ENCODE assay signal across 32 cellular contexts in the genomic region with DNA sequence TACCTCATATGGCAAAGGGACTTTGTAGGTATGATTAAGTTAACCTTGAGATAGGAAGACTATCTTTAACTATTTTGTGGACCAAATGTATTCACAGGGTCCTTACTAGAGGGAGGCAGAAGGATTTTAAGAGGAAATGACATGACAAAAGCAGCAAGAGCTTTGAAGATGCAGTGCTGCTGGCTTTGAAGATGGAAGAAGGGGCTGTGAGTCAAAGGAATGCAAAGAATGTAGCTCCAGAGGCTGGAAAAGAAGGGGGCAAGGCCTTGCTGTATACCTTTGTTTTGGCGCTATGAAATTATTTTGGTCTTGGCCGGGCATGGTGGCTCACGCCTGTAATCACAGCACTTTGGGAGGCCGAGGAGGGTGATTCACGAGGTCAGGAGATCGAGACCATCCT. TPM values are rescaled to one million over a fixed set of nuclear protein-coding genes. Genes with fewer than 3 reads are reported as not detected.
A peak's percentile ranks its signal among the peaks of the same experiment; 100 is the strongest.
DNase-seq lines count a peak whose midpoint lies in the region; ATAC-seq and TF ChIP-seq lines count a peak whose summit lies in the region.
"Had no signal": no experiment of that assay in that cellular context is flagged by ENCODE, and none has a peak within 500 bp of the region (broad histone marks: within the 10 kb centered on the region; RNA-seq: fewer than 3 reads in every experiment).

No MANE protein-coding gene starts in this region.

- ATAC-seq in activated naive CD4-positive, alpha-beta T cell treated with anti-CD3 and anti-CD28 coated beads, Interleukin-2, amount 50 U/mL, for 72 hours: no peak
- no peak for ATAC-seq in GM21526 (IDR thresholded peaks at IDR 0.05; ENCODE audit: low FRiP score, unreplicated experiment)
- no peak for ATAC-seq in stimulated activated naive B cell treated with anti-CD40 and anti-IgM and Interleukin-4, amounts not matched to agents 10 μg/mL and 1 μg/mL and 100 μg/mL, for 72 hours (replicated peaks)
- ATAC-seq: activated CD8-positive, alpha-beta T cell treated with anti-CD3 and anti-CD28 coated beads for 36 hours; activated T-helper 17 cell treated with anti-CD3 and anti-CD28 coated beads, Interleukin-2, amount 50 U/mL, for 72 hours; left ventricle myocardium superior; naive thymus-derived CD8-positive, alpha-beta T cell; stimulated activated memory B cell treated with anti-CD40 and anti-IgM and Interleukin-4, amounts not matched to agents 10 μg/mL and 1 μg/mL and 100 μg/mL, for 72 hours had no signal

- H3K4me1 Mint-ChIP-seq in activated naive CD4-positive, alpha-beta T cell treated with anti-CD3 and anti-CD28 coated beads, Interleukin-2, amount 10 ng/mL, durations not matched to agents 7 days and 5 days: peaks cover 18% of the 10 kb centered on the region
- peaks cover 6 to 14% of the 10 kb centered on the region in 2 donors for H3K4me1 Mint-ChIP-seq in stimulated activated naive B cell treated with anti-CD40 and anti-IgM and Interleukin-4, amounts not matched to agents 10 μg/mL and 1 μg/mL and 100 μg/mL, for 72 hours

- H3K9me3 Mint-ChIP-seq in activated naive CD4-positive, alpha-beta T cell treated with anti-CD3 and anti-CD28 coated beads, Interleukin-2, amount 10 ng/mL, durations not matched to agents 7 days and 5 days: peaks cover 11% of the 10 kb centered on the region
- H3K9me3 Mint-ChIP-seq in activated naive CD4-positive, alpha-beta T cell treated with anti-CD3 and anti-CD28 coated beads, Interleukin-2, amount 50 U/mL, for 72 hours: peaks cover 10 to 12% of the 10 kb centered on the region in 2 donors
- peaks cover 9 to 12% of the 10 kb centered on the region in 2 donors for H3K9me3 Mint-ChIP-seq in stimulated activated naive B cell treated with anti-CD40 and anti-IgM and Interleukin-4, amounts not matched to agents 10 μg/mL and 1 μg/mL and 100 μg/mL, for 72 hours

- 34 to 74% methylated on average over 3 to 5 of the region's 6 CpGs for WGBS in mesodermal cell (ENCODE audit: insufficient coverage in 2 of 2), 2 experiments

- H3K4me3 ChIP-seq in fibroblast of the aortic adventitia (ENCODE audit: low read depth, low read length): no peak overlapping the region
- H3K4me3 ChIP-seq in mesodermal cell (ENCODE audit: extremely low read depth, insufficient read depth, low read length, poor library complexity, severe bottlenecking): no peak overlapping the region
- H3K4me3 ChIP-seq: breast epithelium, ovary, upper lobe of left lung had no signal

- CTCF ChIA-PET in activated naive CD4-positive, alpha-beta T cell treated with anti-CD3 and anti-CD28 coated beads, Interleukin-2, amount 10 ng/mL, durations not matched to agents 7 days and 5 days (lab: Charles Lee): no interaction called here

- peaks cover 3% of the 10 kb centered on the region for H3K27me3 Mint-ChIP-seq in activated naive CD4-positive, alpha-beta T cell treated with anti-CD3 and anti-CD28 coated beads, Interleukin-2, amount 10 ng/mL, durations not matched to agents 7 days and 5 days
- H3K27me3 Mint-ChIP-seq in stimulated activated naive B cell treated with anti-CD40 and anti-IgM and Interleukin-4, amounts not matched to agents 10 μg/mL and 1 μg/mL and 100 μg/mL, for 72 hours: peaks cover 13 to 16% of the 10 kb centered on the region in 2 donors
- H3K27me3 Mint-ChIP-seq: activated CD8-positive, alpha-beta T cell treated with anti-CD3 and anti-CD28 coated beads for 36 hours; activated T-helper 17 cell treated with anti-CD3 and anti-CD28 coated beads, Interleukin-2, amount 50 U/mL, for 72 hours; stimulated activated memory B cell treated with anti-CD40 and anti-IgM and Interleukin-4, amounts not matched to agents 10 μg/mL and 1 μg/mL and 100 μg/mL, for 72 hours had no signal

- peaks cover 13% of the 10 kb centered on the region for H3K9me3 ChIP-seq in mesodermal cell (ENCODE audit: control insufficient read depth, low read length)
- H3K9me3 ChIP-seq: breast epithelium, ovary, upper lobe of left lung had no signal

- peaks cover 7% of the 10 kb centered on the region for H3K4me1 ChIP-seq in mesodermal cell (ENCODE audit: control insufficient read depth, insufficient read depth, low read length, poor library complexity, severe bottlenecking)

- H3K4me3 Mint-ChIP-seq in activated naive CD4-positive, alpha-beta T cell treated with anti-CD3 and anti-CD28 coated beads, Interleukin-2, amount 10 ng/mL, durations not matched to agents 7 days and 5 days: no peak overlapping the region
- H3K4me3 Mint-ChIP-seq in stimulated activated naive B cell treated with anti-CD40 and anti-IgM and Interleukin-4, amounts not matched to agents 10 μg/mL and 1 μg/mL and 100 μg/mL, for 72 hours: no peak overlapping the region
- H3K4me3 Mint-ChIP-seq: activated CD8-positive, alpha-beta T cell treated with anti-CD3 and anti-CD28 coated beads for 36 hours; activated T-helper 17 cell treated with anti-CD3 and anti-CD28 coated beads, Interleukin-2, amount 50 U/mL, for 72 hours; naive thymus-derived CD8-positive, alpha-beta T cell; stimulated activated memory B cell treated with anti-CD40 and anti-IgM and Interleukin-4, amounts not matched to agents 10 μg/mL and 1 μg/mL and 100 μg/mL, for 72 hours; T-helper 2 cell treated with Interferon-gamma antibody and Interleukin-4, amounts not matched to agents 5 μg/mL and 100 μg/mL, for 36 hours had no signal

- no peak for DNase-seq in activated naive CD4-positive, alpha-beta T cell treated with anti-CD3 and anti-CD28 coated beads, Interleukin-2, amount 10 ng/mL, durations not matched to agents 7 days and 5 days
- no peak for DNase-seq in activated naive CD4-positive, alpha-beta T cell treated with anti-CD3 and anti-CD28 coated beads, Interleukin-2, amount 50 U/mL, for 72 hours (ENCODE audit: low spot score in 2 of 2)
- DNase-seq in fibroblast of the aortic adventitia (ENCODE audit: low read depth) (peak; percentile 6), GM19240 (ENCODE audit: insufficient read length, low spot score) (no peak), NCI-H128 (lab: John Stamatoyannopoulos, UW; ENCODE audit: unreplicated experiment) (no peak)
- no peak for DNase-seq in stimulated activated naive B cell treated with anti-CD40 and anti-IgM and Interleukin-4, amounts not matched to agents 10 μg/mL and 1 μg/mL and 100 μg/mL, for 72 hours
- DNase-seq: 8988T; activated CD8-positive, alpha-beta memory T cell treated with anti-CD3 and anti-CD28 coated beads, Interleukin-2, amount 50 U/mL, for 48 hours; activated CD8-positive, alpha-beta T cell treated with anti-CD3 and anti-CD28 coated beads for 36 hours; activated naive CD4-positive, alpha-beta T cell treated with anti-CD3 and anti-CD28 coated beads, Interleukin-2, amount 50 U/mL, for 16 hours; amygdala; C1 segment of cervical spinal cord; Caco-2; effector CD4-positive, alpha-beta T cell; GF-D8; hypothalamus; IMR-90; left ventricle myocardium superior; midbrain; naive thymus-derived CD8-positive, alpha-beta T cell; NCI-H1694; NCI-H82; ovary; SHP77 treated with DMSO at 0.1 percent for 48 hours; substantia nigra; upper lobe of left lung had no signal

- no peak for TF ChIP-seq CTCF in fibroblast of the aortic adventitia (IDR thresholded peaks at IDR 0.05; ENCODE audit: insufficient read depth, low read length)

- peaks cover 7% of the 10 kb centered on the region for H3K36me3 Mint-ChIP-seq in activated naive CD4-positive, alpha-beta T cell treated with anti-CD3 and anti-CD28 coated beads, Interleukin-2, amount 10 ng/mL, durations not matched to agents 7 days and 5 days
- peaks cover 15 to 22% of the 10 kb centered on the region in 2 donors for H3K36me3 Mint-ChIP-seq in activated naive CD4-positive, alpha-beta T cell treated with anti-CD3 and anti-CD28 coated beads, Interleukin-2, amount 50 U/mL, for 72 hours
- H3K36me3 Mint-ChIP-seq in stimulated activated naive B cell treated with anti-CD40 and anti-IgM and Interleukin-4, amounts not matched to agents 10 μg/mL and 1 μg/mL and 100 μg/mL, for 72 hours: peaks cover 13 to 14% of the 10 kb centered on the region in 2 donors
- H3K36me3 Mint-ChIP-seq: stimulated activated memory B cell treated with anti-CD40 and anti-IgM and Interleukin-4, amounts not matched to agents 10 μg/mL and 1 μg/mL and 100 μg/mL, for 72 hours had no signal

- H3K27ac ChIP-seq in mesodermal cell (ENCODE audit: low read depth, low read length, severe bottlenecking): peak overlapping the region; percentile 45
- H3K27ac ChIP-seq: breast epithelium, ovary, upper lobe of left lung had no signal

- H3K36me3 ChIP-seq in mesodermal cell (ENCODE audit: control insufficient read depth, insufficient read depth, low read length): no peaks in the 10 kb centered on the region
- H3K36me3 ChIP-seq: breast epithelium, ovary, upper lobe of left lung had no signal

- H3K27ac Mint-ChIP-seq in activated naive CD4-positive, alpha-beta T cell treated with anti-CD3 and anti-CD28 coated beads, Interleukin-2, amount 10 ng/mL, durations not matched to agents 7 days and 5 days: peak overlapping the region; percentile 2
- no peak overlapping the region for H3K27ac Mint-ChIP-seq in activated naive CD4-positive, alpha-beta T cell treated with anti-CD3 and anti-CD28 coated beads, Interleukin-2, amount 50 U/mL, for 72 hours
- H3K27ac Mint-ChIP-seq in stimulated activated naive B cell treated with anti-CD40 and anti-IgM and Interleukin-4, amounts not matched to agents 10 μg/mL and 1 μg/mL and 100 μg/mL, for 72 hours: no peak overlapping the region
- H3K27ac Mint-ChIP-seq: activated CD8-positive, alpha-beta T cell treated with anti-CD3 and anti-CD28 coated beads for 36 hours; activated T-helper 17 cell treated with anti-CD3 and anti-CD28 coated beads, Interleukin-2, amount 50 U/mL, for 72 hours; naive thymus-derived CD8-positive, alpha-beta T cell; T-helper 2 cell treated with Interferon-gamma antibody and Interleukin-4, amounts not matched to agents 5 μg/mL and 100 μg/mL, for 36 hours had no signal

RNA-seq across cellular contexts. Expression of a gene that starts 3.2 kb away (rescaled TPM):
- total RNA-seq in activated naive CD4-positive, alpha-beta T cell treated with anti-CD3 and anti-CD28 coated beads, Interleukin-2, amount 50 U/mL, for 72 hours: 10 to 100 TPM; 18.4 to 21.1 TPM
- 16.6 and 26.6 TPM in 2 replicates for total RNA-seq in fibroblast of the aortic adventitia (ENCODE audit: low replicate concordance)
- 34.9 TPM for polyA plus RNA-seq in mesodermal cell (2013, experiment 1 of 2)
- polyA plus RNA-seq in mesodermal cell (2013, experiment 2 of 2): 36.3 TPM
